In genomic region chr10:132763545-132763944, GRCh38 we compare ENCODE assay signal across 13 cellular contexts. TPM values are rescaled to one million over a fixed set of nuclear protein-coding genes. Genes with fewer than 3 reads are reported as not detected.
DNase-seq lines count a peak whose midpoint lies in the region; ATAC-seq lines count a peak whose summit lies in the region.
"Had no signal": no experiment of that assay in that cellular context is flagged by ENCODE, and none has a peak within 500 bp of the region (broad histone marks: within the 10 kb centered on the region; RNA-seq: fewer than 3 reads in every experiment).

No MANE protein-coding gene starts in this region.

- H3K14ac ChIP-seq in trophoblast cell (ENCODE audit: low read length): no peak overlapping the region

- no peak overlapping the region for H4K91ac ChIP-seq in trophoblast cell (ENCODE audit: low read depth, low read length)

- H3K23ac ChIP-seq in trophoblast cell (ENCODE audit: low read length): no peak overlapping the region

- H4K8ac ChIP-seq in trophoblast cell (ENCODE audit: low read depth, low read length): no peak overlapping the region

- no peak overlapping the region for H2BK12ac ChIP-seq in trophoblast cell (ENCODE audit: low read length)

- H2AK5ac ChIP-seq in trophoblast cell (ENCODE audit: low read length): no peak overlapping the region

- H3K4me1 ChIP-seq in trophoblast cell (ENCODE audit: control insufficient read depth in 1 of 2, insufficient read depth in 2 of 2, low read length in 2 of 2): no peaks in the 10 kb centered on the region
- H3K4me1 ChIP-seq: BE2C, Caco-2, HAP-1 had no signal

- H3K18ac ChIP-seq in trophoblast cell (ENCODE audit: low read length): no peak overlapping the region

- peak overlapping the region; percentile 26 for H3K27ac ChIP-seq in angular gyrus (ENCODE audit: low read depth, low read length)
- peak overlapping the region; percentile 9 for H3K27ac ChIP-seq in caudate nucleus (ENCODE audit: low read depth, low read length)
- no peak overlapping the region for H3K27ac ChIP-seq in trophoblast cell (ENCODE audit: low read depth, low read length)
- H3K27ac ChIP-seq: GM23248 had no signal

- no peak overlapping the region for H3K4me2 ChIP-seq in trophoblast cell (ENCODE audit: low read length)

- peak overlapping the region; percentile 28 for H3K4me3 ChIP-seq in trophoblast cell (ENCODE audit: low read depth, low read length)
- H3K4me3 ChIP-seq: GM23248, HAP-1 had no signal

- H2AFZ ChIP-seq in trophoblast cell (ENCODE audit: insufficient read depth, low read length, poor library complexity): no peak overlapping the region
- H2AFZ ChIP-seq: GM23248 had no signal

- H3K4ac ChIP-seq in trophoblast cell (ENCODE audit: low read depth, low read length): no peak overlapping the region

- WGBS in trophoblast cell (ENCODE audit: extremely low coverage, insufficient coverage, insufficient read length): no CpG with 5 or more reads among the region's 5 CpGs

- H3K27me3 ChIP-seq in trophoblast cell (ENCODE audit: insufficient read depth, low read length): no peaks in the 10 kb centered on the region
- H3K27me3 ChIP-seq: BE2C had no signal

- peaks cover 21% of the 10 kb centered on the region for H3K9me3 ChIP-seq in trophoblast cell (ENCODE audit: insufficient read depth, low read depth, low read length)
- H3K9me3 ChIP-seq: BE2C, Caco-2, HAP-1 had no signal

- H2BK5ac ChIP-seq in trophoblast cell (ENCODE audit: low read depth, low read length, poor library complexity): no peak overlapping the region

- no peak for ATAC-seq in GM21423 (IDR thresholded peaks at IDR 0.05; ENCODE audit: unreplicated experiment)
- no peak for ATAC-seq in HG02759 (IDR thresholded peaks at IDR 0.05; ENCODE audit: unreplicated experiment)

- H3K36me3 ChIP-seq in trophoblast cell (ENCODE audit: control insufficient read depth in 1 of 2, insufficient read depth in 2 of 2, low read length in 2 of 2): peaks cover 2 to 16% of the 10 kb centered on the region in 2 experiments
- H3K36me3 ChIP-seq: BE2C, HAP-1 had no signal

- no peak overlapping the region for H4K12ac ChIP-seq in trophoblast cell (ENCODE audit: low read depth, low read length)

- H3K79me2 ChIP-seq in trophoblast cell (ENCODE audit: control insufficient read depth, insufficient read depth, low read length, poor library complexity): no peaks in the 10 kb centered on the region

- H2BK120ac ChIP-seq in trophoblast cell (ENCODE audit: insufficient read depth, low read length, poor library complexity): no peak overlapping the region

- DNase-seq in caudate nucleus (lab: John Stamatoyannopoulos, UW) (no peak), trophoblast cell (no peak)
- DNase-seq in activated effector memory CD4-positive, alpha-beta T cell treated with Interleukin-2 at 50 U/mL for 16 hours: no peak
- DNase-seq: ACHN; BE2C; C1 segment of cervical spinal cord; Caco-2; CD4-positive, CD25-positive, alpha-beta regulatory T cell; GM23248 had no signal

- no peak overlapping the region for H3K9ac ChIP-seq in trophoblast cell (ENCODE audit: low read length)
- H3K9ac ChIP-seq: GM23248 had no signal

- no peaks in the 10 kb centered on the region for H3K79me1 ChIP-seq in trophoblast cell (ENCODE audit: low read length)

RNA-seq across cellular contexts. Expression of gene NKX6-2, which starts 22.4 kb away (rescaled TPM):
- polyA plus RNA-seq in trophoblast cell (2013): 0.01 TPM in 1 of 2 replicates, not detected in the other
